17 cellular contexts compared by ENCODE assay signal in the genomic region with DNA sequence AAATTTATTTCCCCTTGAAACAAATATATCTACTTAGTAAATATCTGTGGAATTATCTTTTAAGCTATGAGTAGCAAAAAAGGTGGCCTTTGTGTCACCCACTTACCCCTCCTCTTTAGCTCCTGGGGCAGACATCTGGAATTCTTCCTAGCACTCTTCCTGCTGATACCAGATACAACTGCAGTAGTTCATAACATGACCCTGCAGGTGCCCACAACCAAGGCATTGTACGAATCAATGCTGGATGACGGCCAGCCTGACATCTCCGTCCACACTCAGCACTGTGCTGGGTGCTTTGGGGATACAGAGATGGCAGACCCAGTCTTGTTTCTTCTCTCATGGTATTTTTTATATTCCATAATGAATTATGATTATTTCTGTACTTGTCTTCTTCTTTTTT.
"Had no signal": no experiment of that assay in that cellular context is flagged by ENCODE, and none has a peak within 500 bp of the region (broad histone marks: within the 10 kb centered on the region; RNA-seq: fewer than 3 reads in every experiment).

No MANE protein-coding gene starts in this region.

- H3K36me3 ChIP-seq: brain microvascular endothelial cell had no signal

- H3K4me3 Mint-ChIP-seq: activated naive CD8-positive, alpha-beta T cell treated with anti-CD3 and anti-CD28 coated beads for 36 hours; dendritic cell treated with granulocyte-macrophage colony-stimulating factor and Interleukin-4, amounts not matched to agents 40 ng/mL and 50 ng/mL, for 4 days; nephron had no signal

- H3K27me3 Mint-ChIP-seq: activated naive CD8-positive, alpha-beta T cell treated with anti-CD3 and anti-CD28 coated beads for 36 hours; dendritic cell treated with granulocyte-macrophage colony-stimulating factor and Interleukin-4, amounts not matched to agents 40 ng/mL and 50 ng/mL, for 4 days had no signal

- DNase-seq: activated CD4-positive, alpha-beta T cell treated with anti-CD3 and anti-CD28 coated beads, Interleukin-2, amount 50 U/mL, for 48 hours; activated CD4-positive, CD25-positive, alpha-beta regulatory T cell treated with anti-CD3 and anti-CD28 coated beads, Interleukin-2, amount 50 U/mL, for 72 hours; activated naive CD8-positive, alpha-beta T cell treated with anti-CD3 and anti-CD28 coated beads for 36 hours; brain microvascular endothelial cell; cerebellar nuclear complex; islet precursor cell; mammary epithelial cell; right cardiac atrium; stimulated activated CD4-positive, alpha-beta T cell treated with anti-CD3 and anti-CD28 coated beads, Interleukin-4, amount 100 ng/mL, for 24 hours; stimulated activated naive CD4-positive, alpha-beta T cell; trophoblast cell had no signal

- H3K27ac ChIP-seq: brain microvascular endothelial cell, epithelial cell of prostate, hepatocyte, skin epidermis had no signal

- H2AFZ ChIP-seq: hepatocyte had no signal

- H3K4me3 ChIP-seq: hepatocyte, skin epidermis had no signal

- H3K4me2 ChIP-seq: hepatocyte had no signal

- ATAC-seq: left lobe of liver, right cardiac atrium had no signal

- H3K36me3 Mint-ChIP-seq: activated naive CD8-positive, alpha-beta T cell treated with anti-CD3 and anti-CD28 coated beads for 36 hours had no signal

- H3K27ac Mint-ChIP-seq: activated naive CD8-positive, alpha-beta T cell treated with anti-CD3 and anti-CD28 coated beads for 36 hours; dendritic cell treated with granulocyte-macrophage colony-stimulating factor and Interleukin-4, amounts not matched to agents 40 ng/mL and 50 ng/mL, for 4 days; nephron had no signal

- H3K27me3 ChIP-seq: brain microvascular endothelial cell, hepatocyte had no signal
